24 cellular contexts compared by ENCODE assay signal in genomic region chr20:48385527-48385926, GRCh38.
"Had no signal": no experiment of that assay in that cellular context is flagged by ENCODE, and none has a peak within 500 bp of the region (broad histone marks: within the 10 kb centered on the region; RNA-seq: fewer than 3 reads in every experiment).

No MANE protein-coding gene starts in this region.

- H3K4me3 Mint-ChIP-seq: endodermal cell; memory B cell; natural killer cell; stimulated activated naive CD8-positive, alpha-beta T cell treated with anti-CD3 and anti-CD28 coated beads, Interleukin-15, amount 100 ng/mL, for 72 hours had no signal

- H3K9me3 ChIP-seq: gastrocnemius medialis, suprapubic skin, transverse colon had no signal

- DNase-seq: effector CD8-positive, alpha-beta T cell; endodermal cell; foreskin fibroblast; gastrocnemius medialis; head of caudate nucleus; natural killer cell; stimulated activated CD4-positive, alpha-beta T cell treated with anti-CD3 and anti-CD28 coated beads, Interleukin-12 subunit alpha, Interleukin-12 subunit beta, amount 100 ng/mL, for 4 hours; stimulated activated CD4-positive, alpha-beta T cell treated with anti-CD3 and anti-CD28 coated beads, Interleukin-1b, Interleukin-23, amount 100 ng/mL, for 48 hours; stimulated activated CD4-positive, alpha-beta T cell treated with anti-CD3 and anti-CD28 coated beads, Interleukin-4, amount 100 ng/mL, for 1 hour; stimulated activated CD8-positive, alpha-beta memory T cell treated with anti-CD3 and anti-CD28 coated beads, Interleukin-4, amount 100 ng/mL, for 48 hours; stimulated activated naive CD4-positive, alpha-beta T cell; stimulated activated naive CD8-positive, alpha-beta T cell treated with anti-CD3 and anti-CD28 coated beads, Interleukin-15, amount 100 ng/mL, for 72 hours; transverse colon had no signal

- H3K9me3 Mint-ChIP-seq: memory B cell had no signal

- ATAC-seq: esophagus mucosa; gastrocnemius medialis; natural killer cell; sciatic nerve; stimulated activated naive CD8-positive, alpha-beta T cell treated with anti-CD3 and anti-CD28 coated beads, Interleukin-15, amount 100 ng/mL, for 72 hours had no signal

- H3K27ac Mint-ChIP-seq: endodermal cell; memory B cell; progenitor cell of endocrine pancreas; stimulated activated naive CD8-positive, alpha-beta T cell treated with anti-CD3 and anti-CD28 coated beads, Interleukin-15, amount 100 ng/mL, for 72 hours had no signal

- H3K4me3 ChIP-seq: gastrocnemius medialis, lung, smooth muscle cell, suprapubic skin, transverse colon had no signal

- H3K36me3 Mint-ChIP-seq: natural killer cell had no signal

- H3K27me3 Mint-ChIP-seq: progenitor cell of endocrine pancreas had no signal

- FAIRE-seq: colon, keratinocyte had no signal

- H3K27ac ChIP-seq: epithelial cell of prostate, gastrocnemius medialis, parathyroid adenoma, suprapubic skin, transverse colon had no signal

- H3K4me1 Mint-ChIP-seq: stimulated activated naive CD8-positive, alpha-beta T cell treated with anti-CD3 and anti-CD28 coated beads, Interleukin-15, amount 100 ng/mL, for 72 hours had no signal

- H2AFZ ChIP-seq: parathyroid adenoma had no signal

- H3K79me2 ChIP-seq: parathyroid adenoma had no signal

- H3K36me3 ChIP-seq: gastrocnemius medialis, suprapubic skin, transverse colon had no signal

- H3K27me3 ChIP-seq: gastrocnemius medialis, transverse colon had no signal

- H3K4me1 ChIP-seq: gastrocnemius medialis, parathyroid adenoma, suprapubic skin, transverse colon had no signal

- H3K9ac ChIP-seq: parathyroid adenoma had no signal

- H3K4me2 ChIP-seq: smooth muscle cell had no signal
